13 cellular contexts compared by ENCODE assay signal in the genomic region with DNA sequence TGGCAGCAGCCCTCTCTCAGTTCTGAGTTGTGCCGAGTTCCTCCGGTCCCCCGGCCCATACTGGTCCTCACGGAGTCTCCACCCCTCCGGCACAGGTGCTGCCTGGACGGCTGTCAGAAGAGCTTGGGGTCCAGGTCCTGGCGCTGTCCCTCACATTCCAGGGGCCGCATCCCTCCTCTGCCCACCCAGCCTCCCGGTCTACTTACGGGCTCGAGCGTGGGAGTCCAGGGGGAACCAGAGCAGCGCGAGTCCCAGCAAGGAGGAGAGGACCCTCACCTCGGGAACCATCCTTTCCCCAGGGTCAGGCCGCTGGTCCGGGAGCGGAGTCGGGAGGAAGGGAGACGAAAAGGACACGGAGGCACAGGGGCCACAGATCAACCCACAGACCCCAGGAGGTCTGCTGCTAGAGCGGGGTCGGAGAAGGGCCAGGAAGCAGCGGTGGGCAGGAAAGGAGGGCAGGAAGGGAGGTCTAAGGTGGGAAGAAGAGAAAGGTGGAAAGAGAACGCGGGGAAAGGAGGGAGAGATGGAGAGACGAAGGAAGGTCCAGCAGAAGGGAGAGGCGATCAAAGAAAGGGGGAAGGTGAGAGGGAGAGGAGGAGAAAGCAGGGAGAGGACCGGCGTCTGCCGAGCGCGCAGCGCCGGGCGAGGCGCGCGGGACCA. TPM values are rescaled to one million over a fixed set of nuclear protein-coding genes. Genes with fewer than 3 reads are reported as not detected.
DNase-seq lines count a peak whose midpoint lies in the region; ATAC-seq and TF ChIP-seq lines count a peak whose summit lies in the region.
"Had no signal": no experiment of that assay in that cellular context is flagged by ENCODE, and none has a peak within 500 bp of the region (broad histone marks: within the 10 kb centered on the region; RNA-seq: fewer than 3 reads in every experiment).

No MANE protein-coding gene starts in this region.

- no peak overlapping the region for H4K8ac ChIP-seq in mesenchymal stem cell (ENCODE audit: low read length)

- H3K27ac ChIP-seq in mesenchymal stem cell (ENCODE audit: low read length, poor library complexity, severe bottlenecking), result no peak overlapping the region
- H3K27ac ChIP-seq: 22Rv1, parathyroid adenoma had no signal

- peaks cover 81 to 83% of the 10 kb centered on the region in 2 experiments for H3K27me3 ChIP-seq in mesenchymal stem cell (ENCODE audit: control insufficient read depth in 1 of 2, insufficient read depth in 1 of 2, low read length in 2 of 2)

- no peak overlapping the region for H2AFZ ChIP-seq in mesenchymal stem cell (ENCODE audit: low read depth, low read length)
- H2AFZ ChIP-seq: parathyroid adenoma had no signal

- H2BK5ac ChIP-seq in mesenchymal stem cell (ENCODE audit: low read depth, low read length, poor library complexity, severe bottlenecking), result no peak overlapping the region

- H3K23ac ChIP-seq in mesenchymal stem cell (ENCODE audit: low read length in 2 of 2), result peak overlapping the region in 1 of 2 experiments; percentile 9

- H3K4me1 Mint-ChIP-seq in MCF 10A (ENCODE audit: insufficient read depth, unreplicated experiment), result peaks cover 6% of the 10 kb centered on the region
- H3K4me1 Mint-ChIP-seq in stimulated activated naive B cell treated with anti-CD40 and anti-IgM and Interleukin-4, amounts not matched to agents 10 μg/mL and 1 μg/mL and 100 μg/mL, for 72 hours, result peaks cover 10 to 13% of the 10 kb centered on the region in 2 donors

- no TSS peak for BruUV-seq in MCF 10A (replicated peaks; lab: Mats Ljungman, UMichigan)

- H2BK12ac ChIP-seq in mesenchymal stem cell (ENCODE audit: low read length in 2 of 2), result no peak overlapping the region

- no peak overlapping the region for H3K4ac ChIP-seq in mesenchymal stem cell (ENCODE audit: low read depth in 1 of 2, low read length in 2 of 2)

- H3K4me3 Mint-ChIP-seq in MCF 10A (ENCODE audit: unreplicated experiment), result peak overlapping the region; percentile 45
- peak overlapping the region; percentile 43 to 63 for H3K4me3 Mint-ChIP-seq in stimulated activated naive B cell treated with anti-CD40 and anti-IgM and Interleukin-4, amounts not matched to agents 10 μg/mL and 1 μg/mL and 100 μg/mL, for 72 hours
- H3K4me3 Mint-ChIP-seq: activated CD4-positive, alpha-beta memory T cell treated with anti-CD3 and anti-CD28 coated beads, Interleukin-2, amount 10 ng/mL, durations not matched to agents 7 days and 5 days had no signal

- ATAC-seq in stimulated activated naive B cell treated with anti-CD40 and anti-IgM and Interleukin-4, amounts not matched to agents 10 μg/mL and 1 μg/mL and 100 μg/mL, for 72 hours (replicated peaks), result no peak
- ATAC-seq in HG02678 (IDR thresholded peaks at IDR 0.05; ENCODE audit: unreplicated experiment) (no peak), GM21825 (IDR thresholded peaks at IDR 0.05; ENCODE audit: unreplicated experiment) (no peak)

- no peak overlapping the region for H4K91ac ChIP-seq in mesenchymal stem cell (ENCODE audit: low read length)

- H3K18ac ChIP-seq in mesenchymal stem cell (ENCODE audit: low read depth in 1 of 2, low read length in 2 of 2), result no peak overlapping the region

- no peak overlapping the region for H2BK120ac ChIP-seq in mesenchymal stem cell (ENCODE audit: low read depth, low read length)

- peaks cover 73% of the 10 kb centered on the region for H3K27me3 Mint-ChIP-seq in MCF 10A (ENCODE audit: insufficient read depth, unreplicated experiment)
- H3K27me3 Mint-ChIP-seq in stimulated activated naive B cell treated with anti-CD40 and anti-IgM and Interleukin-4, amounts not matched to agents 10 μg/mL and 1 μg/mL and 100 μg/mL, for 72 hours, result peaks cover 54 to 68% of the 10 kb centered on the region in 2 donors

- peaks cover 5% of the 10 kb centered on the region for H3K36me3 Mint-ChIP-seq in MCF 10A (ENCODE audit: insufficient read depth, unreplicated experiment)
- no peaks in the 10 kb centered on the region for H3K36me3 Mint-ChIP-seq in stimulated activated naive B cell treated with anti-CD40 and anti-IgM and Interleukin-4, amounts not matched to agents 10 μg/mL and 1 μg/mL and 100 μg/mL, for 72 hours

- peak; percentile 54 for DNase-seq in DMS53 (lab: John Stamatoyannopoulos, UW)
- DNase-seq in DMS53 treated with DMSO at 0.1 percent for 48 hours (lab: John Stamatoyannopoulos, UW; ENCODE audit: unreplicated experiment), result no peak
- DNase-seq in MCF 10A (ENCODE audit: unreplicated experiment), result no peak
- DNase-seq in mesenchymal stem cell, result no peak
- DNase-seq in stimulated activated naive B cell treated with anti-CD40 and anti-IgM and Interleukin-4, amounts not matched to agents 10 μg/mL and 1 μg/mL and 100 μg/mL, for 72 hours, result no peak
- no peak for DNase-seq in HUDEP-2 (lab: John Stamatoyannopoulos, UW; ENCODE audit: unreplicated experiment in 76 of 76)
- DNase-seq: activated CD4-positive, alpha-beta memory T cell treated with anti-CD3 and anti-CD28 coated beads, Interleukin-2, amount 10 ng/mL, durations not matched to agents 7 days and 5 days; NCI-H1694 treated with DMSO at 0.1 percent for 48 hours had no signal

- no peaks in the 10 kb centered on the region for H3K9me3 Mint-ChIP-seq in MCF 10A (ENCODE audit: unreplicated experiment)
- H3K9me3 Mint-ChIP-seq in stimulated activated naive B cell treated with anti-CD40 and anti-IgM and Interleukin-4, amounts not matched to agents 10 μg/mL and 1 μg/mL and 100 μg/mL, for 72 hours, result no peaks in the 10 kb centered on the region
- H3K9me3 Mint-ChIP-seq: activated CD4-positive, alpha-beta memory T cell treated with anti-CD3 and anti-CD28 coated beads, Interleukin-2, amount 10 ng/mL, durations not matched to agents 7 days and 5 days had no signal

- POLR2A ChIA-PET in MCF 10A (lab: Yijun Ruan, JAX), result no interaction called here

- no peak overlapping the region for H3K14ac ChIP-seq in mesenchymal stem cell (ENCODE audit: low read length in 2 of 2)

- H2AK5ac ChIP-seq in mesenchymal stem cell (ENCODE audit: low read length, severe bottlenecking), result no peak overlapping the region

- no peaks in the 10 kb centered on the region for H3K79me1 ChIP-seq in mesenchymal stem cell (replicated peaks; ENCODE audit: low read length, poor library complexity, severe bottlenecking)

- no peak overlapping the region for H2BK15ac ChIP-seq in mesenchymal stem cell (ENCODE audit: low read depth, poor library complexity, severe bottlenecking)

- no peak overlapping the region for H3K9ac ChIP-seq in mesenchymal stem cell (ENCODE audit: low read length)
- H3K9ac ChIP-seq: parathyroid adenoma had no signal

- H3K4me1 ChIP-seq in mesenchymal stem cell (ENCODE audit: control insufficient read depth, insufficient read depth, low read depth, low read length), result peaks cover 11% of the 10 kb centered on the region
- H3K4me1 ChIP-seq: parathyroid adenoma had no signal

- H3K27ac Mint-ChIP-seq in MCF 10A (ENCODE audit: low read depth, unreplicated experiment), result no peak overlapping the region
- no peak overlapping the region for H3K27ac Mint-ChIP-seq in stimulated activated naive B cell treated with anti-CD40 and anti-IgM and Interleukin-4, amounts not matched to agents 10 μg/mL and 1 μg/mL and 100 μg/mL, for 72 hours
- H3K27ac Mint-ChIP-seq: activated CD4-positive, alpha-beta memory T cell treated with anti-CD3 and anti-CD28 coated beads, Interleukin-2, amount 10 ng/mL, durations not matched to agents 7 days and 5 days had no signal

- no peaks in the 10 kb centered on the region for H3K9me3 ChIP-seq in mesenchymal stem cell (ENCODE audit: control insufficient read depth, low read length)

- peak overlapping the region; percentile 31 for H3K4me2 ChIP-seq in mesenchymal stem cell (ENCODE audit: low read length, poor library complexity, severe bottlenecking)

- H3K4me3 ChIP-seq in mesenchymal stem cell (ENCODE audit: insufficient read depth in 1 of 2, low read depth in 1 of 2, low read length in 2 of 2), result no peak overlapping the region

- WGBS in mesenchymal stem cell, result 10% methylated on average over 28 of the region's 39 CpGs

- CTCF ChIA-PET in MCF 10A (lab: Yijun Ruan, JAX), result no interaction called here

- intact Hi-C loops in MCF 10A (cut with micrococcal nuclease), result no loop called here

- TF ChIP-seq CTCF in MCF 10A (IDR thresholded peaks at IDR 0.05; ENCODE audit: unreplicated experiment), result no peak

- no peaks in the 10 kb centered on the region for H3K36me3 ChIP-seq in mesenchymal stem cell (ENCODE audit: control insufficient read depth in 1 of 2, insufficient read depth in 2 of 2, low read depth in 1 of 2, low read length in 2 of 2)

RNA-seq across cellular contexts. Expression of gene CHRDL2, which starts 0.5 kb away (rescaled TPM):
- total RNA-seq in MCF 10A (2022), result not detected in 2 replicates
- polyA plus RNA-seq in mesenchymal stem cell (2013, experiment 1 of 2), result not detected
- not detected for polyA plus RNA-seq in mesenchymal stem cell (2013, experiment 2 of 2)
- total RNA-seq: activated CD4-positive, alpha-beta memory T cell treated with anti-CD3 and anti-CD28 coated beads, Interleukin-2, amount 10 ng/mL, durations not matched to agents 7 days and 5 days; HT1080 had no signal

RNA-seq across cellular contexts. Expression of gene RNF169, which starts 17.9 kb away (rescaled TPM):
- total RNA-seq in MCF 10A (2022), result 15.0 and 18.0 TPM in 2 replicates
- 5.2 TPM for polyA plus RNA-seq in mesenchymal stem cell (2013, experiment 1 of 2)
- 5.0 TPM for polyA plus RNA-seq in mesenchymal stem cell (2013, experiment 2 of 2)
